ENCODE assay signal across 29 cellular contexts in genomic region chr6:132009175-132009574, GRCh38. TPM values are rescaled to one million over a fixed set of nuclear protein-coding genes. Genes with fewer than 3 reads are reported as not detected.
"Had no signal": no experiment of that assay in that cellular context is flagged by ENCODE, and none has a peak within 500 bp of the region (broad histone marks: within the 10 kb centered on the region; RNA-seq: fewer than 3 reads in every experiment).

No MANE protein-coding gene starts in this region.

- H3K36me3 ChIP-seq: ascending aorta, brain microvascular endothelial cell, gastrocnemius medialis, heart left ventricle had no signal

- H3K4me3 ChIP-seq: ascending aorta, coronary artery, dorsolateral prefrontal cortex, gastrocnemius medialis, heart left ventricle had no signal

- H3K27ac ChIP-seq: brain microvascular endothelial cell, dorsolateral prefrontal cortex, foreskin keratinocyte, gastrocnemius medialis, heart left ventricle had no signal

- H3K9me3 ChIP-seq: ascending aorta, gastrocnemius medialis had no signal

- H3K4me1 ChIP-seq: foreskin keratinocyte had no signal

- ATAC-seq: activated CD4-positive, alpha-beta T cell treated with anti-CD3 and anti-CD28 coated beads for 36 hours; activated CD8-positive, alpha-beta memory T cell treated with anti-CD3 and anti-CD28 coated beads, Interleukin-2, amount 10 ng/mL, durations not matched to agents 7 days and 5 days; activated CD8-positive, alpha-beta T cell treated with anti-CD3 and anti-CD28 coated beads, Interleukin-2, amount 10 ng/mL, durations not matched to agents 7 days and 5 days; activated naive CD4-positive, alpha-beta T cell treated with anti-CD3 and anti-CD28 coated beads, Interleukin-2, amount 50 U/mL, for 72 hours; activated T-cell treated with anti-CD3 and anti-CD28 coated beads, Interleukin-2, amount 50 U/mL, for 72 hours; esophagus mucosa; foreskin keratinocyte; gastrocnemius medialis had no signal

- H3K27me3 ChIP-seq: ascending aorta, brain microvascular endothelial cell, dorsolateral prefrontal cortex, foreskin keratinocyte, gastrocnemius medialis, heart left ventricle had no signal

- DNase-seq: activated CD4-positive, alpha-beta memory T cell treated with anti-CD3 and anti-CD28 coated beads for 36 hours; activated CD4-positive, alpha-beta T cell treated with anti-CD3 and anti-CD28 coated beads for 36 hours; activated CD4-positive, alpha-beta T cell treated with anti-CD3 and anti-CD28 coated beads, Interleukin-2, amount 10 ng/mL, durations not matched to agents 24 days and 14 days; activated CD4-positive, CD25-positive, alpha-beta regulatory T cell; activated CD4-positive, CD25-positive, alpha-beta regulatory T cell treated with anti-CD3 and anti-CD28 coated beads, Interleukin-2, amount 50 U/mL, for 72 hours; activated CD8-positive, alpha-beta memory T cell treated with anti-CD3 and anti-CD28 coated beads, Interleukin-2, amount 10 ng/mL, durations not matched to agents 7 days and 5 days; activated CD8-positive, alpha-beta memory T cell treated with anti-CD3 and anti-CD28 coated beads, Interleukin-2, amount 50 U/mL, for 4 hours; activated CD8-positive, alpha-beta T cell treated with anti-CD3 and anti-CD28 coated beads, Interleukin-2, amount 10 ng/mL, durations not matched to agents 7 days and 5 days; activated gamma-delta T cell; activated naive CD4-positive, alpha-beta T cell; activated naive CD4-positive, alpha-beta T cell treated with anti-CD3 and anti-CD28 coated beads, Interleukin-2, amount 10 ng/mL, durations not matched to agents 7 days and 5 days; activated naive CD8-positive, alpha-beta T cell treated with anti-CD3 and anti-CD28 coated beads, Interleukin-2, amount 10 ng/mL, durations not matched to agents 7 days and 5 days; activated T-cell treated with anti-CD3 and anti-CD28 coated beads, Interleukin-2, amount 50 U/mL, for 24 hours; activated T-cell treated with anti-CD3 and anti-CD28 coated beads, Interleukin-2, amount 50 U/mL, for 72 hours; brain microvascular endothelial cell; dorsolateral prefrontal cortex; effector memory CD4-positive, alpha-beta T cell; endodermal cell; foreskin keratinocyte; gastrocnemius medialis; glutamatergic neuron; T-helper 2 cell had no signal

RNA-seq across cellular contexts. Expression of gene CCN2, which starts 58.0 kb away (rescaled TPM):
- total RNA-seq: activated CD4-positive, alpha-beta memory T cell treated with anti-CD3 and anti-CD28 coated beads for 36 hours; activated CD4-positive, alpha-beta T cell treated with anti-CD3 and anti-CD28 coated beads for 36 hours; activated CD4-positive, alpha-beta T cell treated with anti-CD3 and anti-CD28 coated beads, Interleukin-2, amount 10 ng/mL, durations not matched to agents 24 days and 14 days; activated CD8-positive, alpha-beta memory T cell treated with anti-CD3 and anti-CD28 coated beads for 36 hours; activated CD8-positive, alpha-beta memory T cell treated with anti-CD3 and anti-CD28 coated beads, Interleukin-2, amount 10 ng/mL, durations not matched to agents 7 days and 5 days; activated CD8-positive, alpha-beta T cell treated with anti-CD3 and anti-CD28 coated beads, Interleukin-2, amount 10 ng/mL, durations not matched to agents 7 days and 5 days; activated naive CD4-positive, alpha-beta T cell treated with anti-CD3 and anti-CD28 coated beads, Interleukin-2, amount 50 U/mL, for 72 hours; activated naive CD8-positive, alpha-beta T cell treated with anti-CD3 and anti-CD28 coated beads, Interleukin-2, amount 10 ng/mL, durations not matched to agents 7 days and 5 days; activated T-cell treated with anti-CD3 and anti-CD28 coated beads, Interleukin-2, amount 50 U/mL, for 72 hours; T-helper 1 cell treated with Interleukin-12 subunit alpha and Interleukin-12 subunit beta and Interleukin-4 antibody, amounts not matched to agents 30 ng/mL and 1 ng/mL, for 36 hours had no signal
